9 cellular contexts compared by ENCODE assay signal in the genomic region with DNA sequence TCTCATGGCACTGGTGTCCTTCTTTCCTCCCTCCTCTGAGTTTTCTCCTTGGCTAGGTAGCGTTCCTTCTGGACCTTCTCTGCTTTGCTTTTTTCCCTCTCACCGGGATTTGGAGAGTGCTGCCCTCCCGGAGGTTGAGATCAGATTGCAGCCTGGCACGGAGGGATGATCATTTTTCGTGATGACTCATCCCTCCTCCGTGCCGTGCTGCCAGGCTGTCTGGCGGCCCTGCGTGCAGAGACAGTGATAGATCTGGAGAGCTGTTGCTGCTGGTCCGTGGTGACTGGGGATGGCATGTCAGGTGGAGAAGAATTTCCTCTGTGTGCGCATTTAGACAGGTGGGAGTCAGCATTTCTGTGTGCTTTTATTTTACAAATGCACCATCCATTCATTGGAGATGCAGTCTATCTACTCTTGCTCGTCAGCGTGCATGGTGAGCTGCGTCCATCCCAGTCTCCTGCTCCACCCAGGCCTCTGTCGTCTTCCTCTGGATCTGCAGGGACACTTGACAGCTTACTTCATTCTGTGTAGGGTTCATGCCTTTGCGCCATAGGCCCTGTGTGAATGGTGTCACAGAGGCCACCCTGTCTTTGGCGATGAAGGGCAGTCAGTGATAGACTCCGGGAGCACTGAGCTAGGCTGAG.
DNase-seq lines count a peak whose midpoint lies in the region; ATAC-seq and TF ChIP-seq lines count a peak whose summit lies in the region.
"Had no signal": no experiment of that assay in that cellular context is flagged by ENCODE, and none has a peak within 500 bp of the region (broad histone marks: within the 10 kb centered on the region; RNA-seq: fewer than 3 reads in every experiment).

No MANE protein-coding gene starts in this region.

- ATAC-seq in GM21723 (IDR thresholded peaks at IDR 0.05; ENCODE audit: unreplicated experiment): no peak
- ATAC-seq: natural killer cell had no signal

- no peaks in the 10 kb centered on the region for H3K27me3 Mint-ChIP-seq in CD14-positive monocyte (ENCODE audit: low read depth in 3 of 3)

- no peak overlapping the region for H3K4me3 Mint-ChIP-seq in CD14-positive monocyte
- H3K4me3 Mint-ChIP-seq: natural killer cell had no signal

- TF ChIP-seq CTCF in fibroblast of pulmonary artery (IDR thresholded peaks at IDR 0.05; ENCODE audit: low read length, missing control alignments) (no peak), CD14-positive monocyte (IDR thresholded peaks at IDR 0.05) (no peak)

- intact Hi-C loops in CD14-positive monocyte (cut with micrococcal nuclease): no loop called here

- H3K4me3 ChIP-seq in fibroblast of pulmonary artery (replicated peaks; ENCODE audit: low read depth, low read length): no peak overlapping the region

- H3K4me1 Mint-ChIP-seq in CD14-positive monocyte: no peaks in the 10 kb centered on the region
- H3K4me1 Mint-ChIP-seq: natural killer cell had no signal

- peaks cover 1 to 2% of the 10 kb centered on the region in 2 donors for H3K36me3 Mint-ChIP-seq in CD14-positive monocyte
- H3K36me3 Mint-ChIP-seq: natural killer cell had no signal

- peaks cover 2 to 9% (median 6%) of the 10 kb centered on the region in 7 donors for H3K9me3 Mint-ChIP-seq in CD14-positive monocyte
- H3K9me3 Mint-ChIP-seq: natural killer cell had no signal

- peak; percentile 69 for DNase-seq in AG08396 (ENCODE audit: low spot score)
- DNase-seq in HK-2 (ENCODE audit: unreplicated experiment): peak; percentile 14
- peak; percentile 28 for DNase-seq in RKO (ENCODE audit: low spot score)
- DNase-seq in fibroblast of pulmonary artery (ENCODE audit: low read depth): peak; percentile 37
- DNase-seq in CD14-positive monocyte (ENCODE audit: low spot score): no peak
- no peak for DNase-seq in stimulated activated CD4-positive, alpha-beta T cell treated with anti-CD3 and anti-CD28 coated beads, Interleukin-4, amount 100 ng/mL, for 24 hours
- no peak for DNase-seq in stimulated activated CD4-positive, alpha-beta T cell treated with anti-CD3 and anti-CD28 coated beads, Interleukin-1b, Interleukin-23, amount 100 ng/mL, for 48 hours
- DNase-seq: natural killer cell had no signal

- H3K27ac Mint-ChIP-seq in CD14-positive monocyte: no peak overlapping the region
- H3K27ac Mint-ChIP-seq: natural killer cell had no signal

Comparison
In these comparisons a context has a peak if more than half of its experiments do, and no peak if none do; other contexts are left out.
1. DNase-seq: peak in AG08396 (single experiment), HK-2 (single experiment), RKO (single experiment) and fibroblast of pulmonary artery (single experiment); none in CD14-positive monocyte (single experiment), stimulated activated CD4-positive, alpha-beta T cell treated with anti-CD3 and anti-CD28 coated beads, Interleukin-4, amount 100 ng/mL, for 24 hours (single experiment) and stimulated activated CD4-positive, alpha-beta T cell treated with anti-CD3 and anti-CD28 coated beads, Interleukin-1b, Interleukin-23, amount 100 ng/mL, for 48 hours (single experiment).